Comparison of ENCODE assay signal across 28 cellular contexts in the genomic region with DNA sequence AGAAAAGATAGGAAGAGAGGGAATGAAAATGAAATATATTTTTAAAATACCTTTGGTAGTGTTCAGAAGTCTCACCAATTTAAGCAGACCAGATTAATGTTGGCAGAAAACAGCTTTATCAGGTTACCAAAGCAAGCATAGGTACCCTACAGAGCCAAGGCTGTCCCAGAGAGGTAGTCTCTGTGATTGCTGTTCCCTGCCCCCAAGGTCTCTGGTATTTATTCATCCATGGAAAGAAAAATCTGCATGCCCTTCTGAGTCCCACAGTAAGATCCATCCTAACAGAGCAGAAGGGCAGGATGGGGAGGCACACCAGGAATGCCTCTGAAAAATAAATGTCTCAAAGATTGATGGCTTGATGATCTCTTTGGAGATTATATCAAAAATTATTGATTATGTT.
"Had no signal": no experiment of that assay in that cellular context is flagged by ENCODE, and none has a peak within 500 bp of the region (broad histone marks: within the 10 kb centered on the region; RNA-seq: fewer than 3 reads in every experiment).

No MANE protein-coding gene starts in this region.

- DNase-seq: activated CD4-positive, alpha-beta memory T cell treated with anti-CD3 and anti-CD28 coated beads, Interleukin-2, amount 10 ng/mL, durations not matched to agents 7 days and 5 days; activated CD4-positive, alpha-beta T cell treated with anti-CD3 and anti-CD28 coated beads for 1 hour; activated CD4-positive, alpha-beta T cell treated with anti-CD3 and anti-CD28 coated beads for 4 hours; activated CD4-positive, alpha-beta T cell treated with anti-CD3 and anti-CD28 coated beads, Interleukin-2, amount 10 ng/mL, durations not matched to agents 7 days and 5 days; activated CD4-positive, alpha-beta T cell treated with anti-CD3 and anti-CD28 coated beads, Interleukin-2, amount 50 U/mL, for 4 hours; activated CD8-positive, alpha-beta memory T cell treated with anti-CD3 and anti-CD28 coated beads, Interleukin-2, amount 50 U/mL, for 48 hours; activated gamma-delta T cell; activated naive CD4-positive, alpha-beta T cell; activated naive CD4-positive, alpha-beta T cell treated with anti-CD3 and anti-CD28 coated beads, Interleukin-2, amount 10 ng/mL, durations not matched to agents 7 days and 5 days; activated naive CD8-positive, alpha-beta T cell treated with anti-CD3 and anti-CD28 coated beads, Interleukin-2, amount 10 ng/mL, durations not matched to agents 7 days and 5 days; activated T-cell treated with anti-CD3 and anti-CD28 coated beads for 4 hours; activated T-cell treated with anti-CD3 and anti-CD28 coated beads, Interleukin-2, amount 50 U/mL, for 24 hours; activated T-cell treated with anti-CD3 and anti-CD28 coated beads, Interleukin-2, amount 50 U/mL, for 72 hours; anterior cingulate cortex; brain microvascular endothelial cell; dorsolateral prefrontal cortex; effector memory CD4-positive, alpha-beta T cell; endodermal cell; foreskin fibroblast; T-helper 1 cell; T-helper 17 cell had no signal

- H3K4me3 ChIP-seq: coronary artery, dorsolateral prefrontal cortex, gastroesophageal sphincter had no signal

- H3K27me3 ChIP-seq: brain microvascular endothelial cell, gastroesophageal sphincter had no signal

- H3K36me3 ChIP-seq: brain microvascular endothelial cell, gastroesophageal sphincter had no signal

- ATAC-seq: activated naive CD4-positive, alpha-beta T cell treated with anti-CD3 and anti-CD28 coated beads, Interleukin-2, amount 50 U/mL, for 72 hours; activated T-cell treated with anti-CD3 and anti-CD28 coated beads, Interleukin-2, amount 50 U/mL, for 72 hours; esophagus mucosa; gastroesophageal sphincter; T-helper 17 cell had no signal

- H3K9me3 ChIP-seq: gastroesophageal sphincter had no signal

- H3K27me3 Mint-ChIP-seq: activated CD4-positive, alpha-beta memory T cell treated with anti-CD3 and anti-CD28 coated beads, Interleukin-2, amount 10 ng/mL, durations not matched to agents 7 days and 5 days; activated CD4-positive, alpha-beta T cell treated with anti-CD3 and anti-CD28 coated beads, Interleukin-2, amount 10 ng/mL, durations not matched to agents 7 days and 5 days; activated naive CD4-positive, alpha-beta T cell treated with anti-CD3 and anti-CD28 coated beads, Interleukin-2, amount 10 ng/mL, durations not matched to agents 7 days and 5 days; activated naive CD8-positive, alpha-beta T cell treated with anti-CD3 and anti-CD28 coated beads, Interleukin-2, amount 10 ng/mL, durations not matched to agents 7 days and 5 days; activated T-cell treated with anti-CD3 and anti-CD28 coated beads, Interleukin-2, amount 50 U/mL, for 24 hours; central memory CD8-positive, alpha-beta T cell; dendritic cell treated with granulocyte-macrophage colony-stimulating factor and Interleukin-4, amounts not matched to agents 40 ng/mL and 50 ng/mL, for 4 days; T-helper 17 cell had no signal

- H3K9me3 Mint-ChIP-seq: activated CD4-positive, alpha-beta T cell treated with anti-CD3 and anti-CD28 coated beads, Interleukin-2, amount 10 ng/mL, durations not matched to agents 7 days and 5 days; activated naive CD4-positive, alpha-beta T cell treated with anti-CD3 and anti-CD28 coated beads, Interleukin-2, amount 10 ng/mL, durations not matched to agents 7 days and 5 days; activated naive CD8-positive, alpha-beta T cell treated with anti-CD3 and anti-CD28 coated beads, Interleukin-2, amount 10 ng/mL, durations not matched to agents 7 days and 5 days; dendritic cell treated with granulocyte-macrophage colony-stimulating factor and Interleukin-4, amounts not matched to agents 40 ng/mL and 50 ng/mL, for 4 days; endodermal cell; T-helper 2 cell treated with Interferon-gamma antibody and Interleukin-4, amounts not matched to agents 5 μg/mL and 100 μg/mL, for 36 hours had no signal

- H3K36me3 Mint-ChIP-seq: activated naive CD4-positive, alpha-beta T cell treated with anti-CD3 and anti-CD28 coated beads, Interleukin-2, amount 10 ng/mL, durations not matched to agents 7 days and 5 days; activated naive CD8-positive, alpha-beta T cell treated with anti-CD3 and anti-CD28 coated beads, Interleukin-2, amount 10 ng/mL, durations not matched to agents 7 days and 5 days had no signal

- H3K4me1 Mint-ChIP-seq: activated CD4-positive, alpha-beta memory T cell treated with anti-CD3 and anti-CD28 coated beads, Interleukin-2, amount 10 ng/mL, durations not matched to agents 7 days and 5 days; activated CD4-positive, alpha-beta T cell treated with anti-CD3 and anti-CD28 coated beads, Interleukin-2, amount 10 ng/mL, durations not matched to agents 7 days and 5 days; activated naive CD4-positive, alpha-beta T cell treated with anti-CD3 and anti-CD28 coated beads, Interleukin-2, amount 10 ng/mL, durations not matched to agents 7 days and 5 days; activated naive CD8-positive, alpha-beta T cell treated with anti-CD3 and anti-CD28 coated beads, Interleukin-2, amount 10 ng/mL, durations not matched to agents 7 days and 5 days; central memory CD8-positive, alpha-beta T cell; T-helper 17 cell had no signal

- H3K27ac Mint-ChIP-seq: activated CD4-positive, alpha-beta memory T cell treated with anti-CD3 and anti-CD28 coated beads, Interleukin-2, amount 10 ng/mL, durations not matched to agents 7 days and 5 days; activated CD4-positive, alpha-beta T cell treated with anti-CD3 and anti-CD28 coated beads, Interleukin-2, amount 10 ng/mL, durations not matched to agents 7 days and 5 days; activated naive CD4-positive, alpha-beta T cell treated with anti-CD3 and anti-CD28 coated beads, Interleukin-2, amount 10 ng/mL, durations not matched to agents 7 days and 5 days; activated naive CD4-positive, alpha-beta T cell treated with anti-CD3 and anti-CD28 coated beads, Interleukin-2, amount 50 U/mL, for 72 hours; activated naive CD8-positive, alpha-beta T cell treated with anti-CD3 and anti-CD28 coated beads, Interleukin-2, amount 10 ng/mL, durations not matched to agents 7 days and 5 days; activated T-cell treated with anti-CD3 and anti-CD28 coated beads, Interleukin-2, amount 50 U/mL, for 24 hours; activated T-cell treated with anti-CD3 and anti-CD28 coated beads, Interleukin-2, amount 50 U/mL, for 72 hours; dendritic cell treated with granulocyte-macrophage colony-stimulating factor and Interleukin-4, amounts not matched to agents 40 ng/mL and 50 ng/mL, for 4 days; endodermal cell; T-helper 17 cell; T-helper 2 cell treated with Interferon-gamma antibody and Interleukin-4, amounts not matched to agents 5 μg/mL and 100 μg/mL, for 36 hours had no signal

- H3K4me3 Mint-ChIP-seq: activated CD4-positive, alpha-beta memory T cell treated with anti-CD3 and anti-CD28 coated beads, Interleukin-2, amount 10 ng/mL, durations not matched to agents 7 days and 5 days; activated CD4-positive, alpha-beta T cell treated with anti-CD3 and anti-CD28 coated beads, Interleukin-2, amount 10 ng/mL, durations not matched to agents 7 days and 5 days; activated naive CD4-positive, alpha-beta T cell treated with anti-CD3 and anti-CD28 coated beads, Interleukin-2, amount 10 ng/mL, durations not matched to agents 7 days and 5 days; activated naive CD8-positive, alpha-beta T cell treated with anti-CD3 and anti-CD28 coated beads, Interleukin-2, amount 10 ng/mL, durations not matched to agents 7 days and 5 days; activated T-cell treated with anti-CD3 and anti-CD28 coated beads, Interleukin-2, amount 50 U/mL, for 24 hours; activated T-cell treated with anti-CD3 and anti-CD28 coated beads, Interleukin-2, amount 50 U/mL, for 72 hours; central memory CD8-positive, alpha-beta T cell; dendritic cell treated with granulocyte-macrophage colony-stimulating factor and Interleukin-4, amounts not matched to agents 40 ng/mL and 50 ng/mL, for 4 days; endodermal cell; T-helper 17 cell; T-helper 2 cell treated with Interferon-gamma antibody and Interleukin-4, amounts not matched to agents 5 μg/mL and 100 μg/mL, for 36 hours had no signal

- H3K4me1 ChIP-seq: gastroesophageal sphincter had no signal

- H3K27ac ChIP-seq: brain microvascular endothelial cell, coronary artery, dorsolateral prefrontal cortex, gastroesophageal sphincter had no signal
